ENCODE assay signal across 16 cellular contexts in the genomic region with DNA sequence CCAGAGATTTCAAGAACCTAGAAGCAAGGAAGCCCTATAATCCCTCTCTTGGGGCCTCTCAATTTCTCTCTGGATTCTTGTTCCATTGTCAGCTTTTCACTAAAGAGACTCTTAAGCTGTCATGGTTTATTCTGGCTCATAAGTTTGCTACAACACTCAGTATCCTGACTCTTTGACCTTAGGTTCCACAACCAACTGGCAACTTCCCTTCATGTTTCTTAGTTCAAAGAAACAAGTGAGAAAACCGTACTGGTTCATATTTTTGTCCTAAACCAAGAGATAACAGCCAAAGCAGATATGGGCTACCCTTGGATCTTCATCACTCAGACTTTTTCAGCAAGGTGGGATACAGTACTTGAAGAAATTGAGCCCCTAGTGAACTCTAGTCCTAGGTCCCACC.
DNase-seq lines count a peak whose midpoint lies in the region; ATAC-seq lines count a peak whose summit lies in the region.
"Had no signal": no experiment of that assay in that cellular context is flagged by ENCODE, and none has a peak within 500 bp of the region (broad histone marks: within the 10 kb centered on the region; RNA-seq: fewer than 3 reads in every experiment).

No MANE protein-coding gene starts in this region.

- no peak for ATAC-seq in activated CD8-positive, alpha-beta memory T cell treated with anti-CD3 and anti-CD28 coated beads, Interleukin-2, amount 10 ng/mL, durations not matched to agents 7 days and 5 days
- ATAC-seq in natural killer cell treated with Interleukin-12 subunit alpha and Interleukin-12 subunit beta and Interleukin-15 and Interleukin-18, amount 100 ng/mL, for 72 hours = no peak
- no peak for ATAC-seq in HG03045 (IDR thresholded peaks at IDR 0.05; ENCODE audit: unreplicated experiment)
- ATAC-seq in HG03354 (IDR thresholded peaks at IDR 0.05; ENCODE audit: poor library complexity, severe bottlenecking, unreplicated experiment) = no peak
- ATAC-seq: foreskin keratinocyte had no signal

- intact Hi-C loops in activated CD4-positive, alpha-beta memory T cell treated with anti-CD3 and anti-CD28 coated beads for 36 hours (cut with micrococcal nuclease) = loop anchor here (1.0 to 2.0 kb wide), 8 partner anchors 32 to 216 kb away; no protein-coding TSS in a partner anchor

- no peak for DNase-seq in activated CD8-positive, alpha-beta memory T cell treated with anti-CD3 and anti-CD28 coated beads, Interleukin-2, amount 10 ng/mL, durations not matched to agents 7 days and 5 days
- no peak for DNase-seq in activated CD8-positive, alpha-beta memory T cell treated with anti-CD3 and anti-CD28 coated beads, Interleukin-2, amount 50 U/mL, for 48 hours
- DNase-seq in M059J (ENCODE audit: low read depth) (peak; percentile 42), NAMALWA (ENCODE audit: low spot score) (no peak)
- DNase-seq in activated CD4-positive, alpha-beta memory T cell treated with anti-CD3 and anti-CD28 coated beads for 36 hours = no peak
- DNase-seq in natural killer cell treated with Interleukin-12 subunit alpha and Interleukin-12 subunit beta and Interleukin-15 and Interleukin-18, amount 100 ng/mL, for 72 hours (ENCODE audit: low spot score) = no peak
- DNase-seq: COR-L47; H7; left cardiac atrium; NCI-H1436; stimulated activated CD4-positive, alpha-beta T cell treated with anti-CD3 and anti-CD28 coated beads, Interleukin-4, amount 100 ng/mL, for 1 hour; stimulated activated CD8-positive, alpha-beta memory T cell treated with anti-CD3 and anti-CD28 coated beads, Interleukin-4, amount 100 ng/mL, for 48 hours had no signal

- POLR2A ChIA-PET in activated CD4-positive, alpha-beta memory T cell treated with anti-CD3 and anti-CD28 coated beads for 36 hours (lab: Charles Lee) = interaction anchor here (1.1 kb wide), 1 partner anchor 92 kb away, joined by 3 read pairs; no protein-coding TSS in a partner anchor

- peak overlapping the region; percentile 96 for H3K27ac Mint-ChIP-seq in activated CD8-positive, alpha-beta memory T cell treated with anti-CD3 and anti-CD28 coated beads, Interleukin-2, amount 10 ng/mL, durations not matched to agents 7 days and 5 days
- peak overlapping the region; percentile 59 for H3K27ac Mint-ChIP-seq in activated CD4-positive, alpha-beta memory T cell treated with anti-CD3 and anti-CD28 coated beads for 36 hours
- peak overlapping the region; percentile 85 to 89 for H3K27ac Mint-ChIP-seq in natural killer cell treated with Interleukin-12 subunit alpha and Interleukin-12 subunit beta and Interleukin-15 and Interleukin-18, amount 100 ng/mL, for 72 hours
- H3K27ac Mint-ChIP-seq: type B pancreatic cell had no signal

- CTCF ChIA-PET in activated CD8-positive, alpha-beta memory T cell treated with anti-CD3 and anti-CD28 coated beads, Interleukin-2, amount 10 ng/mL, durations not matched to agents 7 days and 5 days (lab: Charles Lee) = interaction anchor here (2.2 kb wide), 1 partner anchor 8 kb away, joined by 6 read pairs; no protein-coding TSS in a partner anchor
- CTCF ChIA-PET in activated CD4-positive, alpha-beta memory T cell treated with anti-CD3 and anti-CD28 coated beads for 36 hours (lab: Charles Lee) = interaction anchor here (1.0 to 1.4 kb wide), 3 partner anchors 45 to 107 kb away, joined by 3 to 5 read pairs (median 3); no protein-coding TSS in a partner anchor

- peaks cover 3% of the 10 kb centered on the region for H3K27me3 Mint-ChIP-seq in activated CD8-positive, alpha-beta memory T cell treated with anti-CD3 and anti-CD28 coated beads, Interleukin-2, amount 10 ng/mL, durations not matched to agents 7 days and 5 days
- H3K27me3 Mint-ChIP-seq in activated CD4-positive, alpha-beta memory T cell treated with anti-CD3 and anti-CD28 coated beads for 36 hours = peaks cover 6% of the 10 kb centered on the region
- H3K27me3 Mint-ChIP-seq in natural killer cell treated with Interleukin-12 subunit alpha and Interleukin-12 subunit beta and Interleukin-15 and Interleukin-18, amount 100 ng/mL, for 72 hours = no peaks in the 10 kb centered on the region
- H3K27me3 Mint-ChIP-seq: type B pancreatic cell had no signal

- H3K4me1 Mint-ChIP-seq in activated CD8-positive, alpha-beta memory T cell treated with anti-CD3 and anti-CD28 coated beads, Interleukin-2, amount 10 ng/mL, durations not matched to agents 7 days and 5 days = peaks cover 69% of the 10 kb centered on the region
- peaks cover 71% of the 10 kb centered on the region for H3K4me1 Mint-ChIP-seq in activated CD4-positive, alpha-beta memory T cell treated with anti-CD3 and anti-CD28 coated beads for 36 hours (ENCODE audit: low read depth)
- peaks cover 60 to 75% of the 10 kb centered on the region in 2 donors for H3K4me1 Mint-ChIP-seq in natural killer cell treated with Interleukin-12 subunit alpha and Interleukin-12 subunit beta and Interleukin-15 and Interleukin-18, amount 100 ng/mL, for 72 hours (ENCODE audit: low read depth in 2 of 2)

- H3K9me3 Mint-ChIP-seq in activated CD8-positive, alpha-beta memory T cell treated with anti-CD3 and anti-CD28 coated beads, Interleukin-2, amount 10 ng/mL, durations not matched to agents 7 days and 5 days (ENCODE audit: low read depth) = peaks cover 3% of the 10 kb centered on the region
- H3K9me3 Mint-ChIP-seq in activated CD4-positive, alpha-beta memory T cell treated with anti-CD3 and anti-CD28 coated beads for 36 hours = peaks cover 2% of the 10 kb centered on the region
- peaks cover 4% of the 10 kb centered on the region for H3K9me3 Mint-ChIP-seq in natural killer cell treated with Interleukin-12 subunit alpha and Interleukin-12 subunit beta and Interleukin-15 and Interleukin-18, amount 100 ng/mL, for 72 hours
- H3K9me3 Mint-ChIP-seq: type B pancreatic cell had no signal

- H3K36me3 Mint-ChIP-seq in activated CD8-positive, alpha-beta memory T cell treated with anti-CD3 and anti-CD28 coated beads, Interleukin-2, amount 10 ng/mL, durations not matched to agents 7 days and 5 days = peaks cover 36% of the 10 kb centered on the region
- peaks cover 4% of the 10 kb centered on the region for H3K36me3 Mint-ChIP-seq in activated CD4-positive, alpha-beta memory T cell treated with anti-CD3 and anti-CD28 coated beads for 36 hours
- no peaks in the 10 kb centered on the region for H3K36me3 Mint-ChIP-seq in natural killer cell treated with Interleukin-12 subunit alpha and Interleukin-12 subunit beta and Interleukin-15 and Interleukin-18, amount 100 ng/mL, for 72 hours
- H3K36me3 Mint-ChIP-seq: type B pancreatic cell had no signal

- H3K4me3 Mint-ChIP-seq in activated CD8-positive, alpha-beta memory T cell treated with anti-CD3 and anti-CD28 coated beads, Interleukin-2, amount 10 ng/mL, durations not matched to agents 7 days and 5 days = no peak overlapping the region
- H3K4me3 Mint-ChIP-seq in activated CD4-positive, alpha-beta memory T cell treated with anti-CD3 and anti-CD28 coated beads for 36 hours = no peak overlapping the region
- H3K4me3 Mint-ChIP-seq in natural killer cell treated with Interleukin-12 subunit alpha and Interleukin-12 subunit beta and Interleukin-15 and Interleukin-18, amount 100 ng/mL, for 72 hours = peak overlapping the region; percentile 60
- H3K4me3 Mint-ChIP-seq: type B pancreatic cell had no signal
